9 cellular contexts compared by ENCODE assay signal in genomic region chr11:65927904-65928397, GRCh38. TPM values are rescaled to one million over a fixed set of nuclear protein-coding genes. Genes with fewer than 3 reads are reported as not detected.
A peak's percentile ranks its signal among the peaks of the same experiment; 100 is the strongest.
DNase-seq lines count a peak whose midpoint lies in the region; ATAC-seq and TF ChIP-seq lines count a peak whose summit lies in the region.
"Had no signal": no experiment of that assay in that cellular context is flagged by ENCODE, and none has a peak within 500 bp of the region (broad histone marks: within the 10 kb centered on the region; RNA-seq: fewer than 3 reads in every experiment).

No MANE protein-coding gene starts in this region.

- H4K20me1 ChIP-seq in osteoblast (ENCODE audit: insufficient read depth, low read length) (no peaks in the 10 kb centered on the region), PC-3 (ENCODE audit: low read length) (no peaks in the 10 kb centered on the region)

- peak overlapping the region; percentile 30 to 66 for H3K4me3 ChIP-seq in CD4-positive, alpha-beta memory T cell (ENCODE audit: low read length in 2 of 2)
- H3K4me3 ChIP-seq in osteoblast (ENCODE audit: insufficient read depth, low read length) (peak overlapping the region; percentile 58), WERI-Rb-1 (ENCODE audit: low read depth, low read length) (no peak overlapping the region), PC-3 (ENCODE audit: low read length) (no peak overlapping the region)

- H3K9me3 Mint-ChIP-seq in CD4-positive, alpha-beta memory T cell: no peaks in the 10 kb centered on the region
- H3K9me3 Mint-ChIP-seq in activated naive CD4-positive, alpha-beta T cell treated with anti-CD3 and anti-CD28 coated beads, Interleukin-2, amount 10 ng/mL, durations not matched to agents 7 days and 5 days: no peaks in the 10 kb centered on the region

- CTCF ChIA-PET in CD4-positive, alpha-beta memory T cell (lab: Charles Lee; ENCODE audit: partially characterized antibody): interaction anchor here (0.9 to 2.9 kb wide), 7 partner anchors 31 to 95 kb away, joined by 3 to 21 read pairs (median 7); partner anchors contain the start of genes CCDC85B and FIBP
- CTCF ChIA-PET in RWPE1 (lab: Yijun Ruan, JAX) (interaction anchor here (0.6 kb wide), 1 partner anchor 95 kb away, joined by 5 read pairs; no protein-coding TSS in a partner anchor), PC-3 (lab: Charles Lee) (no interaction called here)
- CTCF ChIA-PET in activated naive CD4-positive, alpha-beta T cell treated with anti-CD3 and anti-CD28 coated beads, Interleukin-2, amount 10 ng/mL, durations not matched to agents 7 days and 5 days (lab: Charles Lee): interaction anchor here (0.7 to 2.6 kb wide), 6 partner anchors 10 to 43 kb away, joined by 3 to 10 read pairs (median 3); partner anchors contain the start of genes CCDC85B and FIBP

- peaks cover 8% of the 10 kb centered on the region for H3K79me2 ChIP-seq in osteoblast (ENCODE audit: insufficient read depth, low read length)
- no peaks in the 10 kb centered on the region for H3K79me2 ChIP-seq in PC-3 (ENCODE audit: low read length)

- H3K36me3 ChIP-seq in CD4-positive, alpha-beta memory T cell (ENCODE audit: insufficient read depth, low read length): peaks cover 1% of the 10 kb centered on the region
- peaks cover 18% of the 10 kb centered on the region for H3K36me3 ChIP-seq in osteoblast (ENCODE audit: insufficient read depth, low read length)
- peaks cover 5% of the 10 kb centered on the region for H3K36me3 ChIP-seq in WERI-Rb-1
- H3K36me3 ChIP-seq in PC-3 (ENCODE audit: low read depth, low read length): peaks cover 5% of the 10 kb centered on the region; the same call in 1 of the 2 replicates

- peaks cover 24% of the 10 kb centered on the region for H3K4me1 ChIP-seq in CD4-positive, alpha-beta memory T cell (ENCODE audit: insufficient read depth, low read length)
- H3K4me1 ChIP-seq in osteoblast (ENCODE audit: insufficient read depth, low read length) (peaks cover 18% of the 10 kb centered on the region), PC-3 (ENCODE audit: insufficient read depth, low read length) (no peaks in the 10 kb centered on the region)

- H3K27me3 ChIP-seq in CD4-positive, alpha-beta memory T cell (ENCODE audit: insufficient read depth, low read length): no peaks in the 10 kb centered on the region
- H3K27me3 ChIP-seq in osteoblast (ENCODE audit: insufficient read depth, low read length): no peaks in the 10 kb centered on the region
- no peaks in the 10 kb centered on the region for H3K27me3 ChIP-seq in WERI-Rb-1 (ENCODE audit: insufficient read depth, low read depth, severe bottlenecking)
- H3K27me3 ChIP-seq in PC-3 (ENCODE audit: low read length): no peaks in the 10 kb centered on the region

- POLR2A ChIA-PET in CD4-positive, alpha-beta memory T cell (lab: Charles Lee; ENCODE audit: partially characterized antibody): interaction anchor here (0.6 to 14.1 kb wide), 14 partner anchors 9 to 334 kb away, joined by 3 to 320 read pairs (median 5); partner anchors contain the start of genes BANF1, C11orf68, CCDC85B and DRAP1
- POLR2A ChIA-PET in RWPE1 (lab: Yijun Ruan, JAX; ENCODE audit: low non-redundant PET) (no interaction called here), PC-3 (lab: Charles Lee; ENCODE audit: unreplicated experiment) (interaction anchor here (0.6 kb wide), 1 partner anchor 78 kb away, joined by 7 read pairs; no protein-coding TSS in a partner anchor)

- peak overlapping the region; percentile 73 to 90 (median 82) for H3K4me3 Mint-ChIP-seq in CD4-positive, alpha-beta memory T cell
- H3K4me3 Mint-ChIP-seq in activated naive CD4-positive, alpha-beta T cell treated with anti-CD3 and anti-CD28 coated beads, Interleukin-2, amount 10 ng/mL, durations not matched to agents 7 days and 5 days: peak overlapping the region; percentile 65

- peaks cover 4 to 5% of the 10 kb centered on the region in 2 donors for H3K36me3 Mint-ChIP-seq in CD4-positive, alpha-beta memory T cell
- H3K36me3 Mint-ChIP-seq in activated naive CD4-positive, alpha-beta T cell treated with anti-CD3 and anti-CD28 coated beads, Interleukin-2, amount 10 ng/mL, durations not matched to agents 7 days and 5 days: peaks cover 11% of the 10 kb centered on the region

- no peaks in the 10 kb centered on the region for H3K9me3 ChIP-seq in CD4-positive, alpha-beta memory T cell (ENCODE audit: control insufficient read depth in 1 of 2, low read length in 2 of 2)
- H3K9me3 ChIP-seq in osteoblast (ENCODE audit: low read depth, low read length): no peaks in the 10 kb centered on the region
- no peaks in the 10 kb centered on the region for H3K9me3 ChIP-seq in WERI-Rb-1 (ENCODE audit: severe bottlenecking)
- H3K9me3 ChIP-seq in PC-3 (ENCODE audit: low read length): no peaks in the 10 kb centered on the region

- peak overlapping the region; percentile 84 to 98 (median 95) for H3K27ac Mint-ChIP-seq in CD4-positive, alpha-beta memory T cell
- peak overlapping the region; percentile 98 for H3K27ac Mint-ChIP-seq in activated naive CD4-positive, alpha-beta T cell treated with anti-CD3 and anti-CD28 coated beads, Interleukin-2, amount 10 ng/mL, durations not matched to agents 7 days and 5 days

- TF ChIP-seq CTCF in RWPE1 (conservative IDR thresholded peaks at IDR 0.05; ENCODE audit: low read depth) (no peak), osteoblast (IDR thresholded peaks at IDR 0.05; ENCODE audit: extremely low read depth, low read depth, low read length) (no peak), WERI-Rb-1 (IDR thresholded peaks at IDR 0.05; ENCODE audit: low read depth, low read length) (no peak), PC-3 (conservative IDR thresholded peaks at IDR 0.05; ENCODE audit: low read depth, low read length) (no peak)

- H3K4me1 Mint-ChIP-seq in CD4-positive, alpha-beta memory T cell: peaks cover 18 to 34% (median 25%) of the 10 kb centered on the region in 4 donors
- H3K4me1 Mint-ChIP-seq in activated naive CD4-positive, alpha-beta T cell treated with anti-CD3 and anti-CD28 coated beads, Interleukin-2, amount 10 ng/mL, durations not matched to agents 7 days and 5 days: peaks cover 60% of the 10 kb centered on the region

- no TSS peak for BruUV-seq in PC-3 (replicated peaks; lab: Mats Ljungman, UMichigan)

- peak overlapping the region; percentile 83 for H3K4me2 ChIP-seq in osteoblast (ENCODE audit: insufficient read depth, low read length)
- no peak overlapping the region for H3K4me2 ChIP-seq in PC-3 (ENCODE audit: low read length)

- ATAC-seq in HG02571 (IDR thresholded peaks at IDR 0.05; ENCODE audit: unreplicated experiment) (peak; percentile 68), PC-3 (no peak; the same call in 1 of the 2 replicates)

- H3F3A ChIP-seq in PC-3 (ENCODE audit: low read length, unreplicated experiment): no peaks in the 10 kb centered on the region

- peak; percentile 77 to 91 (median 79) for DNase-seq in CD4-positive, alpha-beta memory T cell
- DNase-seq in RWPE1 (ENCODE audit: low spot score): no peak
- DNase-seq in activated naive CD4-positive, alpha-beta T cell treated with anti-CD3 and anti-CD28 coated beads, Interleukin-2, amount 10 ng/mL, durations not matched to agents 7 days and 5 days: peak; percentile 92
- DNase-seq in osteoblast (ENCODE audit: insufficient read length, low spot score, missing footprints): peak; percentile 87
- DNase-seq in WERI-Rb-1: no peak
- no peak for DNase-seq in PC-3
- no peak for DNase-seq in NCI-H2196 treated with DMSO at 0.1 percent for 48 hours (lab: John Stamatoyannopoulos, UW; ENCODE audit: unreplicated experiment)

- H3K27me3 Mint-ChIP-seq in CD4-positive, alpha-beta memory T cell: no peaks in the 10 kb centered on the region
- H3K27me3 Mint-ChIP-seq in activated naive CD4-positive, alpha-beta T cell treated with anti-CD3 and anti-CD28 coated beads, Interleukin-2, amount 10 ng/mL, durations not matched to agents 7 days and 5 days: no peaks in the 10 kb centered on the region

- H2AFZ ChIP-seq in osteoblast (ENCODE audit: low read length) (peak overlapping the region; percentile 69), PC-3 (ENCODE audit: low read length) (no peak overlapping the region)

- H3K27ac ChIP-seq in CD4-positive, alpha-beta memory T cell (ENCODE audit: low read depth, low read length): peak overlapping the region; percentile 72
- peak overlapping the region; percentile 33; the same call in 1 of the 2 replicates for H3K27ac ChIP-seq in RWPE1
- peak overlapping the region; percentile 60 for H3K27ac ChIP-seq in osteoblast (ENCODE audit: low read depth, low read length)
- H3K27ac ChIP-seq in WERI-Rb-1: no peak overlapping the region
- H3K27ac ChIP-seq in PC-3 (ENCODE audit: low read length): no peak overlapping the region
- H3K27ac ChIP-seq: epithelial cell of prostate had no signal

- intact Hi-C loops in CD4-positive, alpha-beta memory T cell (cut with micrococcal nuclease): loop anchor here (1.0 to 2.0 kb wide), 5 partner anchors 9 to 75 kb away; partner anchors contain the start of genes BANF1, C11orf68, CCDC85B and DRAP1
- intact Hi-C loops in PC-3 (cut with micrococcal nuclease): no loop called here

- no peak overlapping the region for H3K9ac ChIP-seq in PC-3 (ENCODE audit: low read length)

- H3K9me2 ChIP-seq in PC-3 (replicated peaks; ENCODE audit: low read length): no peaks in the 10 kb centered on the region

RNA-seq across cellular contexts. Expression of gene DRAP1, which starts 8.7 kb away (rescaled TPM):
- total RNA-seq in CD4-positive, alpha-beta memory T cell: 10 to 100 TPM; 78.2 to 78.7 TPM
- polyA plus RNA-seq in CD4-positive, alpha-beta memory T cell: 100 to 1,000 TPM in 1 of 2 donors, 10 to 100 TPM in 1; 90.4 to 102 TPM
- 170 and 190 TPM in 2 replicates for total RNA-seq in osteoblast
- total RNA-seq in PC-3 (2014; rRNA removed): 944 and 1,531 TPM in 2 replicates

RNA-seq across cellular contexts. Expression of gene C11orf68, which starts 9.1 kb away (rescaled TPM):
- 10 to 100 TPM; 57.1 to 59.5 TPM for total RNA-seq in CD4-positive, alpha-beta memory T cell
- 10 to 100 TPM; 48.0 to 81.6 TPM for polyA plus RNA-seq in CD4-positive, alpha-beta memory T cell
- total RNA-seq in osteoblast (30.9 and 32.9 TPM in 2 replicates), PC-3 (2014; rRNA removed) (61.3 and 82.0 TPM in 2 replicates)

RNA-seq across cellular contexts. Expression of gene TSGA10IP, which starts 17.3 kb away (rescaled TPM):
- total RNA-seq in CD4-positive, alpha-beta memory T cell: not detected
- polyA plus RNA-seq in CD4-positive, alpha-beta memory T cell: not detected
- total RNA-seq in osteoblast: not detected in 2 replicates
- total RNA-seq in PC-3 (2014; rRNA removed): not detected in 2 replicates

RNA-seq across cellular contexts. Expression of gene FOSL1, which starts 27.8 kb away (rescaled TPM):
- under 1 TPM; 0.39 to 0.79 TPM for total RNA-seq in CD4-positive, alpha-beta memory T cell
- polyA plus RNA-seq in CD4-positive, alpha-beta memory T cell: under 1 TPM in 1 of 2 donors, not detected in 1; 0.81 TPM
- total RNA-seq in osteoblast (13.0 and 13.8 TPM in 2 replicates), PC-3 (2014; rRNA removed) (656 and 851 TPM in 2 replicates)

RNA-seq across cellular contexts. Expression of gene SART1, which starts 33.6 kb away (rescaled TPM):
- total RNA-seq in CD4-positive, alpha-beta memory T cell: 10 to 100 TPM; 83.9 to 90.6 TPM
- polyA plus RNA-seq in CD4-positive, alpha-beta memory T cell: 10 to 100 TPM; 11.5 to 50.5 TPM
- total RNA-seq in osteoblast (22.4 and 25.3 TPM in 2 replicates), PC-3 (2014; rRNA removed) (240 and 267 TPM in 2 replicates)

Comparison
In these comparisons a context has a peak if more than half of its experiments do, and no peak if none do; other contexts are left out.
1. DNase-seq: peak in CD4-positive, alpha-beta memory T cell (5 of 5), activated naive CD4-positive, alpha-beta T cell treated with anti-CD3 and anti-CD28 coated beads, Interleukin-2, amount 10 ng/mL, durations not matched to agents 7 days and 5 days (single experiment) and osteoblast (single experiment); none in RWPE1 (single experiment), WERI-Rb-1 (single experiment), PC-3 (single experiment) and NCI-H2196 treated with DMSO at 0.1 percent for 48 hours (single experiment).
2. H3K27ac ChIP-seq: peak in CD4-positive, alpha-beta memory T cell (single experiment), RWPE1 (single experiment) and osteoblast (single experiment); none in WERI-Rb-1 (single experiment) and PC-3 (single experiment).
3. H3K4me3 ChIP-seq: peak in CD4-positive, alpha-beta memory T cell (2 of 2) and osteoblast (single experiment); none in WERI-Rb-1 (single experiment) and PC-3 (single experiment).